Comparison of ENCODE assay signal across 1 cellular context in the genomic region with DNA sequence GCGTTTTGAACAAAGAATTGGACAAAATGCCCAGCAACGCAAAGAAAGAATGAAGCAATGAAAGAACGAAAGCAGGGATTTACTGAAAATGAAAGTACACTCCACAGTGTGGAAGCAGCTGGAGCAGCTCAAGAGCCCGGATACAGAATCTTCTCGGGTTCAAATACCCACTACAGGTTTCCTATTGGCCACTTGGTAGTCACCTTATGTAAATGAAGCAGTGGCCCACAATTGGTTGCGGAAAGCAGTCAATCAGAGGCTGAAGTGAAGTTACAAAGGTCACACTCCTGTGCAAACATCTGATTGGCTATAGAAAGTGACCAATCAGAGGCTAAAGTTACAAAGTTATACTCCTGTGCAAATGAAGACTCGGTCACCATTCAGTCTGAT.
A peak's percentile ranks its signal among the peaks of the same experiment; 100 is the strongest.
TF ChIP-seq lines count a peak whose summit lies in the region.

No MANE protein-coding gene starts in this region.

TF ChIP-seq in K562, 482 proteins besides CTCF, POLR2A, EP300 and RAD21 (continued from another document):
- TF ChIP-seq, protein P1, sequence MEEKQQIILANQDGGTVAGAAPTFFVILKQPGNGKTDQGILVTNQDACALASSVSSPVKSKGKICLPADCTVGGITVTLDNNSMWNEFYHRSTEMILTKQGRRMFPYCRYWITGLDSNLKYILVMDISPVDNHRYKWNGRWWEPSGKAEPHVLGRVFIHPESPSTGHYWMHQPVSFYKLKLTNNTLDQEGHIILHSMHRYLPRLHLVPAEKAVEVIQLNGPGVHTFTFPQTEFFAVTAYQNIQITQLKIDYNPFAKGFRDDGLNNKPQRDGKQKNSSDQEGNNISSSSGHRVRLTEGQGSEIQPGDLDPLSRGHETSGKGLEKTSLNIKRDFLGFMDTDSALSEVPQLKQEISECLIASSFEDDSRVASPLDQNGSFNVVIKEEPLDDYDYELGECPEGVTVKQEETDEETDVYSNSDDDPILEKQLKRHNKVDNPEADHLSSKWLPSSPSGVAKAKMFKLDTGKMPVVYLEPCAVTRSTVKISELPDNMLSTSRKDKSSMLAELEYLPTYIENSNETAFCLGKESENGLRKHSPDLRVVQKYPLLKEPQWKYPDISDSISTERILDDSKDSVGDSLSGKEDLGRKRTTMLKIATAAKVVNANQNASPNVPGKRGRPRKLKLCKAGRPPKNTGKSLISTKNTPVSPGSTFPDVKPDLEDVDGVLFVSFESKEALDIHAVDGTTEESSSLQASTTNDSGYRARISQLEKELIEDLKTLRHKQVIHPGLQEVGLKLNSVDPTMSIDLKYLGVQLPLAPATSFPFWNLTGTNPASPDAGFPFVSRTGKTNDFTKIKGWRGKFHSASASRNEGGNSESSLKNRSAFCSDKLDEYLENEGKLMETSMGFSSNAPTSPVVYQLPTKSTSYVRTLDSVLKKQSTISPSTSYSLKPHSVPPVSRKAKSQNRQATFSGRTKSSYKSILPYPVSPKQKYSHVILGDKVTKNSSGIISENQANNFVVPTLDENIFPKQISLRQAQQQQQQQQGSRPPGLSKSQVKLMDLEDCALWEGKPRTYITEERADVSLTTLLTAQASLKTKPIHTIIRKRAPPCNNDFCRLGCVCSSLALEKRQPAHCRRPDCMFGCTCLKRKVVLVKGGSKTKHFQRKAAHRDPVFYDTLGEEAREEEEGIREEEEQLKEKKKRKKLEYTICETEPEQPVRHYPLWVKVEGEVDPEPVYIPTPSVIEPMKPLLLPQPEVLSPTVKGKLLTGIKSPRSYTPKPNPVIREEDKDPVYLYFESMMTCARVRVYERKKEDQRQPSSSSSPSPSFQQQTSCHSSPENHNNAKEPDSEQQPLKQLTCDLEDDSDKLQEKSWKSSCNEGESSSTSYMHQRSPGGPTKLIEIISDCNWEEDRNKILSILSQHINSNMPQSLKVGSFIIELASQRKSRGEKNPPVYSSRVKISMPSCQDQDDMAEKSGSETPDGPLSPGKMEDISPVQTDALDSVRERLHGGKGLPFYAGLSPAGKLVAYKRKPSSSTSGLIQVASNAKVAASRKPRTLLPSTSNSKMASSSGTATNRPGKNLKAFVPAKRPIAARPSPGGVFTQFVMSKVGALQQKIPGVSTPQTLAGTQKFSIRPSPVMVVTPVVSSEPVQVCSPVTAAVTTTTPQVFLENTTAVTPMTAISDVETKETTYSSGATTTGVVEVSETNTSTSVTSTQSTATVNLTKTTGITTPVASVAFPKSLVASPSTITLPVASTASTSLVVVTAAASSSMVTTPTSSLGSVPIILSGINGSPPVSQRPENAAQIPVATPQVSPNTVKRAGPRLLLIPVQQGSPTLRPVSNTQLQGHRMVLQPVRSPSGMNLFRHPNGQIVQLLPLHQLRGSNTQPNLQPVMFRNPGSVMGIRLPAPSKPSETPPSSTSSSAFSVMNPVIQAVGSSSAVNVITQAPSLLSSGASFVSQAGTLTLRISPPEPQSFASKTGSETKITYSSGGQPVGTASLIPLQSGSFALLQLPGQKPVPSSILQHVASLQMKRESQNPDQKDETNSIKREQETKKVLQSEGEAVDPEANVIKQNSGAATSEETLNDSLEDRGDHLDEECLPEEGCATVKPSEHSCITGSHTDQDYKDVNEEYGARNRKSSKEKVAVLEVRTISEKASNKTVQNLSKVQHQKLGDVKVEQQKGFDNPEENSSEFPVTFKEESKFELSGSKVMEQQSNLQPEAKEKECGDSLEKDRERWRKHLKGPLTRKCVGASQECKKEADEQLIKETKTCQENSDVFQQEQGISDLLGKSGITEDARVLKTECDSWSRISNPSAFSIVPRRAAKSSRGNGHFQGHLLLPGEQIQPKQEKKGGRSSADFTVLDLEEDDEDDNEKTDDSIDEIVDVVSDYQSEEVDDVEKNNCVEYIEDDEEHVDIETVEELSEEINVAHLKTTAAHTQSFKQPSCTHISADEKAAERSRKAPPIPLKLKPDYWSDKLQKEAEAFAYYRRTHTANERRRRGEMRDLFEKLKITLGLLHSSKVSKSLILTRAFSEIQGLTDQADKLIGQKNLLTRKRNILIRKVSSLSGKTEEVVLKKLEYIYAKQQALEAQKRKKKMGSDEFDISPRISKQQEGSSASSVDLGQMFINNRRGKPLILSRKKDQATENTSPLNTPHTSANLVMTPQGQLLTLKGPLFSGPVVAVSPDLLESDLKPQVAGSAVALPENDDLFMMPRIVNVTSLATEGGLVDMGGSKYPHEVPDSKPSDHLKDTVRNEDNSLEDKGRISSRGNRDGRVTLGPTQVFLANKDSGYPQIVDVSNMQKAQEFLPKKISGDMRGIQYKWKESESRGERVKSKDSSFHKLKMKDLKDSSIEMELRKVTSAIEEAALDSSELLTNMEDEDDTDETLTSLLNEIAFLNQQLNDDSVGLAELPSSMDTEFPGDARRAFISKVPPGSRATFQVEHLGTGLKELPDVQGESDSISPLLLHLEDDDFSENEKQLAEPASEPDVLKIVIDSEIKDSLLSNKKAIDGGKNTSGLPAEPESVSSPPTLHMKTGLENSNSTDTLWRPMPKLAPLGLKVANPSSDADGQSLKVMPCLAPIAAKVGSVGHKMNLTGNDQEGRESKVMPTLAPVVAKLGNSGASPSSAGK (IDR thresholded peaks at IDR 0.05), result no peak
- TF ChIP-seq, protein P2, sequence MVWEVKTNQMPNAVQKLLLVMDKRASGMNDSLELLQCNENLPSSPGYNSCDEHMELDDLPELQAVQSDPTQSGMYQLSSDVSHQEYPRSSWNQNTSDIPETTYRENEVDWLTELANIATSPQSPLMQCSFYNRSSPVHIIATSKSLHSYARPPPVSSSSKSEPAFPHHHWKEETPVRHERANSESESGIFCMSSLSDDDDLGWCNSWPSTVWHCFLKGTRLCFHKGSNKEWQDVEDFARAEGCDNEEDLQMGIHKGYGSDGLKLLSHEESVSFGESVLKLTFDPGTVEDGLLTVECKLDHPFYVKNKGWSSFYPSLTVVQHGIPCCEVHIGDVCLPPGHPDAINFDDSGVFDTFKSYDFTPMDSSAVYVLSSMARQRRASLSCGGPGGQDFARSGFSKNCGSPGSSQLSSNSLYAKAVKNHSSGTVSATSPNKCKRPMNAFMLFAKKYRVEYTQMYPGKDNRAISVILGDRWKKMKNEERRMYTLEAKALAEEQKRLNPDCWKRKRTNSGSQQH (CRISPR knock-in tag; IDR thresholded peaks at IDR 0.05), result no peak
- TF ChIP-seq, protein P3, sequence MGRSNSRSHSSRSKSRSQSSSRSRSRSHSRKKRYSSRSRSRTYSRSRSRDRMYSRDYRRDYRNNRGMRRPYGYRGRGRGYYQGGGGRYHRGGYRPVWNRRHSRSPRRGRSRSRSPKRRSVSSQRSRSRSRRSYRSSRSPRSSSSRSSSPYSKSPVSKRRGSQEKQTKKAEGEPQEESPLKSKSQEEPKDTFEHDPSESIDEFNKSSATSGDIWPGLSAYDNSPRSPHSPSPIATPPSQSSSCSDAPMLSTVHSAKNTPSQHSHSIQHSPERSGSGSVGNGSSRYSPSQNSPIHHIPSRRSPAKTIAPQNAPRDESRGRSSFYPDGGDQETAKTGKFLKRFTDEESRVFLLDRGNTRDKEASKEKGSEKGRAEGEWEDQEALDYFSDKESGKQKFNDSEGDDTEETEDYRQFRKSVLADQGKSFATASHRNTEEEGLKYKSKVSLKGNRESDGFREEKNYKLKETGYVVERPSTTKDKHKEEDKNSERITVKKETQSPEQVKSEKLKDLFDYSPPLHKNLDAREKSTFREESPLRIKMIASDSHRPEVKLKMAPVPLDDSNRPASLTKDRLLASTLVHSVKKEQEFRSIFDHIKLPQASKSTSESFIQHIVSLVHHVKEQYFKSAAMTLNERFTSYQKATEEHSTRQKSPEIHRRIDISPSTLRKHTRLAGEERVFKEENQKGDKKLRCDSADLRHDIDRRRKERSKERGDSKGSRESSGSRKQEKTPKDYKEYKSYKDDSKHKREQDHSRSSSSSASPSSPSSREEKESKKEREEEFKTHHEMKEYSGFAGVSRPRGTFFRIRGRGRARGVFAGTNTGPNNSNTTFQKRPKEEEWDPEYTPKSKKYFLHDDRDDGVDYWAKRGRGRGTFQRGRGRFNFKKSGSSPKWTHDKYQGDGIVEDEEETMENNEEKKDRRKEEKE (IDR thresholded peaks at IDR 0.05; ENCODE audit: borderline replicate concordance in 1 of 2, control insufficient read depth in 1 of 2, low read depth in 2 of 2, low read length in 1 of 2), result no peak
- TF ChIP-seq, protein P4, sequence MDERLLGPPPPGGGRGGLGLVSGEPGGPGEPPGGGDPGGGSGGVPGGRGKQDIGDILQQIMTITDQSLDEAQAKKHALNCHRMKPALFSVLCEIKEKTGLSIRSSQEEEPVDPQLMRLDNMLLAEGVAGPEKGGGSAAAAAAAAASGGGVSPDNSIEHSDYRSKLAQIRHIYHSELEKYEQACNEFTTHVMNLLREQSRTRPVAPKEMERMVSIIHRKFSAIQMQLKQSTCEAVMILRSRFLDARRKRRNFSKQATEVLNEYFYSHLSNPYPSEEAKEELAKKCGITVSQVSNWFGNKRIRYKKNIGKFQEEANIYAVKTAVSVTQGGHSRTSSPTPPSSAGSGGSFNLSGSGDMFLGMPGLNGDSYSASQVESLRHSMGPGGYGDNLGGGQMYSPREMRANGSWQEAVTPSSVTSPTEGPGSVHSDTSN (CRISPR knock-in tag; IDR thresholded peaks at IDR 0.05; ENCODE audit: low read depth), result peak; percentile 35; the same call in 1 of the 2 replicates
- TF ChIP-seq, protein P4 (tag; conservative IDR thresholded peaks at IDR 0.05; ENCODE audit: low read depth), result peak; percentile 88
- TF ChIP-seq NRF1 (conservative IDR thresholded peaks at IDR 0.05 in 1 of 2, IDR thresholded peaks at IDR 0.05 in 1 of 2) (peak; percentile 37 to 50; a peak in 2 of 4 replicates), U2AF2 (optimal IDR thresholded peaks at IDR 0.05; ENCODE audit: low read depth, low read length) (no peak), RB1 (IDR thresholded peaks at IDR 0.05; ENCODE audit: low read depth) (no peak), SMAD3 (CRISPR knock-in tag; conservative IDR thresholded peaks at IDR 0.05) (no peak), RBM25 (IDR thresholded peaks at IDR 0.05; ENCODE audit: low read depth, low read length, severe bottlenecking) (peak; percentile 38), ZNF12 (CRISPR knock-in tag; IDR thresholded peaks at IDR 0.05) (no peak), GABPA (tag; conservative IDR thresholded peaks at IDR 0.05; ENCODE audit: low read depth) (0 out of 2 replicates have a peak, but pooled peaks have one; percentile 35)
- TF ChIP-seq, protein P5, sequence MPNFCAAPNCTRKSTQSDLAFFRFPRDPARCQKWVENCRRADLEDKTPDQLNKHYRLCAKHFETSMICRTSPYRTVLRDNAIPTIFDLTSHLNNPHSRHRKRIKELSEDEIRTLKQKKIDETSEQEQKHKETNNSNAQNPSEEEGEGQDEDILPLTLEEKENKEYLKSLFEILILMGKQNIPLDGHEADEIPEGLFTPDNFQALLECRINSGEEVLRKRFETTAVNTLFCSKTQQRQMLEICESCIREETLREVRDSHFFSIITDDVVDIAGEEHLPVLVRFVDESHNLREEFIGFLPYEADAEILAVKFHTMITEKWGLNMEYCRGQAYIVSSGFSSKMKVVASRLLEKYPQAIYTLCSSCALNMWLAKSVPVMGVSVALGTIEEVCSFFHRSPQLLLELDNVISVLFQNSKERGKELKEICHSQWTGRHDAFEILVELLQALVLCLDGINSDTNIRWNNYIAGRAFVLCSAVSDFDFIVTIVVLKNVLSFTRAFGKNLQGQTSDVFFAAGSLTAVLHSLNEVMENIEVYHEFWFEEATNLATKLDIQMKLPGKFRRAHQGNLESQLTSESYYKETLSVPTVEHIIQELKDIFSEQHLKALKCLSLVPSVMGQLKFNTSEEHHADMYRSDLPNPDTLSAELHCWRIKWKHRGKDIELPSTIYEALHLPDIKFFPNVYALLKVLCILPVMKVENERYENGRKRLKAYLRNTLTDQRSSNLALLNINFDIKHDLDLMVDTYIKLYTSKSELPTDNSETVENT (CRISPR knock-in tag; IDR thresholded peaks at IDR 0.05), result no peak
